ENCODE assay signal across 24 cellular contexts in the genomic region with DNA sequence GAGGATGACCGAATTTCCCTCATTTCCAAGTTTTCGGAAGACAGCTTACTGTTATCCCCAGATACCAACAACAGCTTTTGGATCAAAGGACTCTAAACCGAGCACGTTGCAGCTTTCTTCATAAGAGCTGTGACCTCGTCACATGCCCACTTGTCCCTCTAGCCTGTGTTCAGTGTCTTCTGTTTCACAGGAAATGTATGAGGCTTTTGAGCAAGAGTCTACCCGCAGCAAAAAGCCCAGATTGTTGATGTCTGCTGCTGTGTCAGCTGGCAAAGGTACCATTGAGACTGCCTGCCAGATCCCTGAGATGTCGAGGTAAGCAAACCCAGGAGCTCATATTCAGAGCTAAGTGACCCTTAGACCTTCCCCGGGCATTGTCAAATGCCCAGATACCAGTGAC. TPM values are rescaled to one million over a fixed set of nuclear protein-coding genes. Genes with fewer than 3 reads are reported as not detected.
A peak's percentile ranks its signal among the peaks of the same experiment; 100 is the strongest.
DNase-seq lines count a peak whose midpoint lies in the region; ATAC-seq and TF ChIP-seq lines count a peak whose summit lies in the region.
"Had no signal": no experiment of that assay in that cellular context is flagged by ENCODE, and none has a peak within 500 bp of the region (broad histone marks: within the 10 kb centered on the region; RNA-seq: fewer than 3 reads in every experiment).

No MANE protein-coding gene starts in this region.

- no peak overlapping the region for H2AFZ ChIP-seq in MM.1S (ENCODE audit: low read length)
- H2AFZ ChIP-seq in trophoblast cell (ENCODE audit: insufficient read depth, low read length, poor library complexity) = no peak overlapping the region

- H4K91ac ChIP-seq in trophoblast cell (ENCODE audit: low read depth, low read length) = peak overlapping the region; percentile 27

- H4K12ac ChIP-seq in trophoblast cell (ENCODE audit: low read depth, low read length) = no peak overlapping the region

- H3K36me3 ChIP-seq in MM.1S (replicated peaks; ENCODE audit: insufficient read depth, low read length) (no peaks in the 10 kb centered on the region), trophoblast cell (ENCODE audit: control insufficient read depth in 1 of 2, insufficient read depth in 2 of 2, low read length in 2 of 2) (no peaks in the 10 kb centered on the region), A673 (ENCODE audit: insufficient read depth, low read length, poor library complexity, severe bottlenecking) (no peaks in the 10 kb centered on the region)
- H3K36me3 ChIP-seq: BLaER1, left ventricle myocardium inferior, suprapubic skin had no signal

- H3K9ac ChIP-seq in MM.1S (ENCODE audit: low read length) (no peak overlapping the region), trophoblast cell (ENCODE audit: low read length) (no peak overlapping the region)
- H3K9ac ChIP-seq: BLaER1 had no signal

- no peak for TF ChIP-seq CTCF in MM.1S (IDR thresholded peaks at IDR 0.05; ENCODE audit: low read length)
- TF ChIP-seq CTCF in A673 (conservative IDR thresholded peaks at IDR 0.05; ENCODE audit: low read depth, low read length) = no peak

- intact Hi-C loops in activated naive CD4-positive, alpha-beta T cell treated with anti-CD3 and anti-CD28 coated beads for 36 hours (cut with micrococcal nuclease) = no loop called here
- intact Hi-C loops in A673 (cut with micrococcal nuclease; ENCODE audit: unreplicated experiment) = no loop called here

- H3K27ac Mint-ChIP-seq in activated naive CD4-positive, alpha-beta T cell treated with anti-CD3 and anti-CD28 coated beads for 36 hours = no peak overlapping the region
- peak overlapping the region; percentile 73 for H3K27ac Mint-ChIP-seq in central memory CD8-positive, alpha-beta T cell (ENCODE audit: low read depth)
- H3K27ac Mint-ChIP-seq: activated T-helper 2 cell treated with anti-CD3 and anti-CD28 coated beads, Interferon-gamma antibody, Interleukin-2, Interleukin-4, amounts not matched to agents 10 μg/mL and 5 μg/mL and 100 μg/mL, durations not matched to agents 14 hours and 24 hours and 36 hours; brain had no signal

- H3K18ac ChIP-seq in trophoblast cell (ENCODE audit: low read length) = no peak overlapping the region

- H4K20me1 ChIP-seq in MM.1S (ENCODE audit: insufficient read depth, low read length) = no peaks in the 10 kb centered on the region
- H4K20me1 ChIP-seq: BLaER1 had no signal

- no peaks in the 10 kb centered on the region for H3F3A ChIP-seq in MM.1S (ENCODE audit: insufficient read depth, low read length)

- H3K4me1 Mint-ChIP-seq in activated naive CD4-positive, alpha-beta T cell treated with anti-CD3 and anti-CD28 coated beads for 36 hours (ENCODE audit: low read depth) = peaks cover 15% of the 10 kb centered on the region
- H3K4me1 Mint-ChIP-seq in central memory CD8-positive, alpha-beta T cell = peaks cover 11% of the 10 kb centered on the region

- H3K79me1 ChIP-seq in trophoblast cell (ENCODE audit: low read length) = no peaks in the 10 kb centered on the region

- no peaks in the 10 kb centered on the region for H3K9me2 ChIP-seq in MM.1S (replicated peaks; ENCODE audit: insufficient read depth, low read length)

- no TSS peak for BruUV-seq in A673 (replicated peaks; lab: Mats Ljungman, UMichigan)

- no peak overlapping the region for H4K8ac ChIP-seq in trophoblast cell (ENCODE audit: low read depth, low read length)

- H3K4me3 ChIP-seq in MM.1S (ENCODE audit: low read length) (no peak overlapping the region), trophoblast cell (ENCODE audit: low read depth, low read length) (no peak overlapping the region), A673 (ENCODE audit: low read depth, low read length, poor library complexity, severe bottlenecking) (no peak overlapping the region)
- H3K4me3 ChIP-seq: BLaER1, left ventricle myocardium inferior, suprapubic skin had no signal

- H3K27me3 ChIP-seq in MM.1S (replicated peaks; ENCODE audit: insufficient read depth, low read length) (no peaks in the 10 kb centered on the region), trophoblast cell (ENCODE audit: insufficient read depth, low read length) (no peaks in the 10 kb centered on the region), A673 (replicated peaks; ENCODE audit: insufficient read depth, low read depth, low read length, poor library complexity) (peaks cover 51% of the 10 kb centered on the region)
- H3K27me3 ChIP-seq: BLaER1 had no signal

- H3K9me3 ChIP-seq in MM.1S (replicated peaks; ENCODE audit: insufficient read depth, low read length) = no peaks in the 10 kb centered on the region
- H3K9me3 ChIP-seq in trophoblast cell (ENCODE audit: insufficient read depth, low read depth, low read length) = peaks cover 1% of the 10 kb centered on the region
- H3K9me3 ChIP-seq in A673 (ENCODE audit: low read depth, low read length, poor library complexity, severe bottlenecking) = no peaks in the 10 kb centered on the region
- H3K9me3 ChIP-seq: BLaER1, left ventricle myocardium inferior, suprapubic skin had no signal

- peak overlapping the region; percentile 38 for H2BK12ac ChIP-seq in trophoblast cell (ENCODE audit: low read length)

- no peak overlapping the region for H3K4me3 Mint-ChIP-seq in activated naive CD4-positive, alpha-beta T cell treated with anti-CD3 and anti-CD28 coated beads for 36 hours
- no peak overlapping the region for H3K4me3 Mint-ChIP-seq in central memory CD8-positive, alpha-beta T cell
- H3K4me3 Mint-ChIP-seq: brain, naive B cell had no signal

- CTCF ChIA-PET in activated naive CD4-positive, alpha-beta T cell treated with anti-CD3 and anti-CD28 coated beads for 36 hours (lab: Charles Lee) = interaction anchor here (0.8 to 1.7 kb wide), 2 partner anchors 11 to 25 kb away, joined by 3 to 4 read pairs; partner anchors contain the start of gene CHI3L2
- CTCF ChIA-PET in A673 (lab: Charles Lee) = no interaction called here

- H2AK5ac ChIP-seq in trophoblast cell (ENCODE audit: low read length) = no peak overlapping the region

- no peaks in the 10 kb centered on the region for H3K9me3 Mint-ChIP-seq in activated naive CD4-positive, alpha-beta T cell treated with anti-CD3 and anti-CD28 coated beads for 36 hours
- no peaks in the 10 kb centered on the region for H3K9me3 Mint-ChIP-seq in central memory CD8-positive, alpha-beta T cell
- H3K9me3 Mint-ChIP-seq: activated T-helper 2 cell treated with anti-CD3 and anti-CD28 coated beads, Interferon-gamma antibody, Interleukin-2, Interleukin-4, amounts not matched to agents 10 μg/mL and 5 μg/mL and 100 μg/mL, durations not matched to agents 14 hours and 24 hours and 36 hours; naive B cell had no signal

- no CpG with 5 or more reads among the region's 8 CpGs for WGBS in trophoblast cell (ENCODE audit: extremely low coverage, insufficient coverage, insufficient read length)

- no peak overlapping the region for H3K23ac ChIP-seq in trophoblast cell (ENCODE audit: low read length)

- H2BK5ac ChIP-seq in trophoblast cell (ENCODE audit: low read depth, low read length, poor library complexity) = no peak overlapping the region

- no peaks in the 10 kb centered on the region for H3K36me3 Mint-ChIP-seq in activated naive CD4-positive, alpha-beta T cell treated with anti-CD3 and anti-CD28 coated beads for 36 hours (ENCODE audit: low read depth)
- H3K36me3 Mint-ChIP-seq in central memory CD8-positive, alpha-beta T cell (ENCODE audit: insufficient read depth) = peaks cover 2% of the 10 kb centered on the region
- H3K36me3 Mint-ChIP-seq: brain, naive B cell had no signal

- H2BK120ac ChIP-seq in trophoblast cell (ENCODE audit: insufficient read depth, low read length, poor library complexity) = no peak overlapping the region

- H3K27me3 Mint-ChIP-seq in activated naive CD4-positive, alpha-beta T cell treated with anti-CD3 and anti-CD28 coated beads for 36 hours (ENCODE audit: low read depth) = no peaks in the 10 kb centered on the region
- peaks cover 12% of the 10 kb centered on the region for H3K27me3 Mint-ChIP-seq in central memory CD8-positive, alpha-beta T cell

- H3K4me2 ChIP-seq in MM.1S (ENCODE audit: low read depth, low read length) (no peak overlapping the region), trophoblast cell (ENCODE audit: low read length) (no peak overlapping the region)
- H3K4me2 ChIP-seq: BLaER1 had no signal

- no peak overlapping the region for H3K14ac ChIP-seq in trophoblast cell (ENCODE audit: low read length)

- ATAC-seq in central memory CD8-positive, alpha-beta T cell (replicated peaks; ENCODE audit: extremely low read depth, poor library complexity, severe bottlenecking) = peak; percentile 56

- H3K79me2 ChIP-seq in MM.1S (ENCODE audit: low read length) (no peaks in the 10 kb centered on the region), trophoblast cell (ENCODE audit: control insufficient read depth, insufficient read depth, low read length, poor library complexity) (no peaks in the 10 kb centered on the region)

- POLR2A ChIA-PET in A673 (lab: Charles Lee; ENCODE audit: low non-redundant PET) = no interaction called here

- no peaks in the 10 kb centered on the region for H3K4me1 ChIP-seq in MM.1S (ENCODE audit: low read length)
- H3K4me1 ChIP-seq in trophoblast cell (ENCODE audit: control insufficient read depth in 1 of 2, insufficient read depth in 2 of 2, low read length in 2 of 2) = peaks cover 8% of the 10 kb centered on the region in 2 experiments
- no peaks in the 10 kb centered on the region for H3K4me1 ChIP-seq in A673 (ENCODE audit: insufficient read depth, low read length, poor library complexity, severe bottlenecking)
- H3K4me1 ChIP-seq: BLaER1, left ventricle myocardium inferior, suprapubic skin had no signal

- H3K4ac ChIP-seq in trophoblast cell (ENCODE audit: low read depth, low read length) = no peak overlapping the region

- H3K27ac ChIP-seq in MM.1S (ENCODE audit: low read length) (no peak overlapping the region), trophoblast cell (ENCODE audit: low read depth, low read length) (no peak overlapping the region), A673 (ENCODE audit: low read depth, low read length, poor library complexity, severe bottlenecking) (no peak overlapping the region)
- H3K27ac ChIP-seq: BLaER1, left ventricle myocardium inferior, suprapubic skin had no signal

- peak; percentile 40 for DNase-seq in activated naive CD4-positive, alpha-beta T cell treated with anti-CD3 and anti-CD28 coated beads for 36 hours
- no peak for DNase-seq in activated naive CD4-positive, alpha-beta T cell treated with anti-CD3 and anti-CD28 coated beads, Interleukin-2, amount 50 U/mL, for 16 hours
- peak; percentile 19 for DNase-seq in MM.1S
- no peak for DNase-seq in central memory CD8-positive, alpha-beta T cell (ENCODE audit: low spot score in 2 of 2)
- DNase-seq in trophoblast cell = no peak
- no peak for DNase-seq in DMS153 treated with DMSO at 0.1 percent for 48 hours (lab: John Stamatoyannopoulos, UW; ENCODE audit: unreplicated experiment)
- DNase-seq in DMS53 (lab: John Stamatoyannopoulos, UW) = no peak
- DNase-seq in A673 (ENCODE audit: low spot score) = no peak
- DNase-seq: Calu3, IMR-90, left ventricle myocardium inferior, naive B cell, NCI-H1105 treated with DMSO at 0.1 percent for 48 hours, NCI-H2029, NCI-H2227 treated with DMSO at 0.1 percent for 48 hours, retina had no signal

RNA-seq across cellular contexts. Expression of gene CHI3L2, which starts 24.1 kb away (rescaled TPM):
- total RNA-seq in activated naive CD4-positive, alpha-beta T cell treated with anti-CD3 and anti-CD28 coated beads for 36 hours = 1 to 10 TPM; 5.3 to 5.5 TPM
- polyA plus RNA-seq in trophoblast cell (2013) = 1.3 and 1.8 TPM in 2 replicates
- not detected in 2 replicates for total RNA-seq in A673 (2021)
- total RNA-seq: cerebellum, glomerular endothelial cell had no signal

RNA-seq across cellular contexts. Expression of gene CHIA, which starts 39.1 kb away (rescaled TPM):
- total RNA-seq in activated naive CD4-positive, alpha-beta T cell treated with anti-CD3 and anti-CD28 coated beads for 36 hours = not detected
- polyA plus RNA-seq in trophoblast cell (2013) = not detected in 2 replicates
- not detected in 2 replicates for total RNA-seq in A673 (2021)
- total RNA-seq: activated T-helper 2 cell treated with anti-CD3 and anti-CD28 coated beads, Interferon-gamma antibody, Interleukin-2, Interleukin-4, amounts not matched to agents 10 μg/mL and 5 μg/mL and 100 μg/mL, durations not matched to agents 14 hours and 24 hours and 36 hours; Calu3; cerebellum; glomerular endothelial cell; IMR-90; left ventricle myocardium inferior; osteoblast; suprapubic skin had no signal
- polyA plus RNA-seq: AG04450, IMR-90 had no signal

RNA-seq across cellular contexts. Expression of gene DENND2D, which starts 51.1 kb away (rescaled TPM):
- total RNA-seq in activated naive CD4-positive, alpha-beta T cell treated with anti-CD3 and anti-CD28 coated beads for 36 hours = 100 to 1,000 TPM; 210 to 213 TPM
- polyA plus RNA-seq in trophoblast cell (2013) = 4.9 and 5.1 TPM in 2 replicates
- not detected in 2 replicates for total RNA-seq in A673 (2021)

Comparison
In these comparisons a context has a peak if more than half of its experiments do, and no peak if none do; other contexts are left out.
1. DNase-seq: peak in activated naive CD4-positive, alpha-beta T cell treated with anti-CD3 and anti-CD28 coated beads for 36 hours (single experiment) and MM.1S (single experiment); none in activated naive CD4-positive, alpha-beta T cell treated with anti-CD3 and anti-CD28 coated beads, Interleukin-2, amount 50 U/mL, for 16 hours (single experiment), central memory CD8-positive, alpha-beta T cell (0 of 2), trophoblast cell (0 of 2), DMS153 treated with DMSO at 0.1 percent for 48 hours (single experiment), DMS53 (single experiment) and A673 (single experiment).
2. RNA of gene DENND2D, which starts 51.1 kb away (total RNA-seq): 210 to 213 TPM in activated naive CD4-positive, alpha-beta T cell treated with anti-CD3 and anti-CD28 coated beads for 36 hours; not detected in A673; every median in the first group is over 100 times any median in the second.